1 cellular context compared by ENCODE assay signal in genomic region chr6:89034586-89035251, GRCh38.
TF ChIP-seq lines count a peak whose summit lies in the region.

No MANE protein-coding gene starts in this region.

TF ChIP-seq in GM12878, 131 proteins besides CTCF, POLR2A, EP300 and RAD21 (continued from another document):
- TF ChIP-seq ZSCAN29 (IDR thresholded peaks at IDR 0.05) (no peak), CHD4 (IDR thresholded peaks at IDR 0.05) (no peak), SP1 (IDR thresholded peaks at IDR 0.05; ENCODE audit: low read depth, low read length) (no peak), RELA (IDR thresholded peaks at IDR 0.05; ENCODE audit: borderline replicate concordance, partially characterized antibody) (no peak)
TF ChIP-seq in GM12878: peak in this region for 0.
